1 cellular context compared by ENCODE assay signal in genomic region chr7:157004050-157004838, GRCh38.
TF ChIP-seq lines count a peak whose summit lies in the region.

No MANE protein-coding gene starts in this region.

TF ChIP-seq in SK-N-SH, 30 proteins besides CTCF, POLR2A, EP300 and RAD21 (continued from another document):
- TF ChIP-seq EZH2phosphoT487 (IDR thresholded peaks at IDR 0.05; ENCODE audit: borderline replicate concordance, low read depth): no peak; the same call in 1 of the 2 replicates
- no peak for TF ChIP-seq REST (IDR thresholded peaks at IDR 0.05; ENCODE audit: low read depth, low read length)
- TF ChIP-seq FOXJ3 (CRISPR knock-in tag; IDR thresholded peaks at IDR 0.05): no peak
- TF ChIP-seq IRF3 (IDR thresholded peaks at IDR 0.05; ENCODE audit: low read depth, low read length): no peak
- no peak for TF ChIP-seq RFX5 (IDR thresholded peaks at IDR 0.05; ENCODE audit: low read length)
- TF ChIP-seq MXI1 (IDR thresholded peaks at IDR 0.05; ENCODE audit: low read depth, low read length): 0 out of 2 replicates have a peak, but pooled peaks have one; percentile 32
- TF ChIP-seq SMC3 (IDR thresholded peaks at IDR 0.05; ENCODE audit: low read depth, low read length): no peak
- TF ChIP-seq ZBTB33 (IDR thresholded peaks at IDR 0.05; ENCODE audit: borderline replicate concordance, low read depth): no peak
- no peak for TF ChIP-seq SIN3A (IDR thresholded peaks at IDR 0.05; ENCODE audit: borderline replicate concordance, low read depth, low read length)
- TF ChIP-seq MEF2A (IDR thresholded peaks at IDR 0.05; ENCODE audit: borderline replicate concordance, low read depth): no peak
